Comparison of ENCODE assay signal across 9 cellular contexts in genomic region chr20:8305449-8305978, GRCh38.
DNase-seq lines count a peak whose midpoint lies in the region; ATAC-seq and TF ChIP-seq lines count a peak whose summit lies in the region.
"Had no signal": no experiment of that assay in that cellular context is flagged by ENCODE, and none has a peak within 500 bp of the region (broad histone marks: within the 10 kb centered on the region; RNA-seq: fewer than 3 reads in every experiment).

No MANE protein-coding gene starts in this region.

- ATAC-seq in GM18520 (IDR thresholded peaks at IDR 0.05; ENCODE audit: unreplicated experiment) (peak; percentile 91), HG03025 (IDR thresholded peaks at IDR 0.05; ENCODE audit: low FRiP score, unreplicated experiment) (peak; percentile 88), GM18873 (IDR thresholded peaks at IDR 0.05; ENCODE audit: low FRiP score, unreplicated experiment) (no peak)

- no peaks in the 10 kb centered on the region for H3K36me3 ChIP-seq in esophagus muscularis mucosa
- H3K36me3 ChIP-seq: suprapubic skin had no signal

- TF ChIP-seq CTCF in esophagus muscularis mucosa (IDR thresholded peaks at IDR 0.05): peak; percentile 24 to 63 (median 46)
- peak; percentile 61 for TF ChIP-seq CTCF in osteocyte (IDR thresholded peaks at IDR 0.05)

- WGBS in esophagus muscularis mucosa: 49% methylated on average over 11 of the region's 11 CpGs

- intact Hi-C loops in esophagus muscularis mucosa (cut with DNase I): loop anchor here (5.0 to 10.0 kb wide), 2 partner anchors 79 to 173 kb away; partner anchors contain the start of gene PLCB1

- H3K4me3 ChIP-seq in esophagus muscularis mucosa: no peak overlapping the region
- H3K4me3 ChIP-seq: suprapubic skin had no signal

- DNase-seq in AG08396 (ENCODE audit: low spot score): peak; percentile 17
- DNase-seq in NCI-H345 (lab: John Stamatoyannopoulos, UW): peak; percentile 81
- peak; percentile 79 for DNase-seq in activated CD8-positive, alpha-beta memory T cell treated with anti-CD3 and anti-CD28 coated beads for 24 hours
- DNase-seq in esophagus muscularis mucosa (ENCODE audit: extremely low spot score): no peak
- no peak for DNase-seq in osteocyte (ENCODE audit: extremely low spot score, unreplicated experiment)

- peaks cover 1% of the 10 kb centered on the region for H3K36me3 Mint-ChIP-seq in osteocyte (ENCODE audit: unreplicated experiment)

- H3K4me1 ChIP-seq in esophagus muscularis mucosa: peaks cover 0 to 87% (median 73%) of the 10 kb centered on the region in 4 donors

- peak overlapping the region in 2 of 4 donors; percentile 1 to 29 for H3K27ac ChIP-seq in esophagus muscularis mucosa (replicated peaks in 1 of 4)
- H3K27ac ChIP-seq: suprapubic skin had no signal

- no peak for TF ChIP-seq POLR2A in esophagus muscularis mucosa (IDR thresholded peaks at IDR 0.05; ENCODE audit: low read depth)

- H3K27me3 Mint-ChIP-seq in osteocyte (ENCODE audit: unreplicated experiment): no peaks in the 10 kb centered on the region

- peaks cover 2% of the 10 kb centered on the region for H3K9me3 Mint-ChIP-seq in osteocyte (ENCODE audit: unreplicated experiment)

- H3K27ac Mint-ChIP-seq in osteocyte (ENCODE audit: unreplicated experiment): no peak overlapping the region

- TF ChIP-seq EP300 in esophagus muscularis mucosa (IDR thresholded peaks at IDR 0.05): no peak

- H3K9me3 ChIP-seq in esophagus muscularis mucosa: no peaks in the 10 kb centered on the region
- H3K9me3 ChIP-seq: suprapubic skin had no signal

- H3K27me3 ChIP-seq in esophagus muscularis mucosa: no peaks in the 10 kb centered on the region
- H3K27me3 ChIP-seq: suprapubic skin had no signal

- peaks cover 15% of the 10 kb centered on the region for H3K4me1 Mint-ChIP-seq in osteocyte (ENCODE audit: unreplicated experiment)

- H3K4me3 Mint-ChIP-seq in osteocyte (ENCODE audit: unreplicated experiment): no peak overlapping the region

Comparison
In these comparisons a context has a peak if more than half of its experiments do, and no peak if none do; other contexts are left out.
1. DNase-seq: peak in AG08396 (single experiment), NCI-H345 (single experiment) and activated CD8-positive, alpha-beta memory T cell treated with anti-CD3 and anti-CD28 coated beads for 24 hours (single experiment); none in esophagus muscularis mucosa (single experiment) and osteocyte (single experiment).